8 cellular contexts compared by ENCODE assay signal in the genomic region with DNA sequence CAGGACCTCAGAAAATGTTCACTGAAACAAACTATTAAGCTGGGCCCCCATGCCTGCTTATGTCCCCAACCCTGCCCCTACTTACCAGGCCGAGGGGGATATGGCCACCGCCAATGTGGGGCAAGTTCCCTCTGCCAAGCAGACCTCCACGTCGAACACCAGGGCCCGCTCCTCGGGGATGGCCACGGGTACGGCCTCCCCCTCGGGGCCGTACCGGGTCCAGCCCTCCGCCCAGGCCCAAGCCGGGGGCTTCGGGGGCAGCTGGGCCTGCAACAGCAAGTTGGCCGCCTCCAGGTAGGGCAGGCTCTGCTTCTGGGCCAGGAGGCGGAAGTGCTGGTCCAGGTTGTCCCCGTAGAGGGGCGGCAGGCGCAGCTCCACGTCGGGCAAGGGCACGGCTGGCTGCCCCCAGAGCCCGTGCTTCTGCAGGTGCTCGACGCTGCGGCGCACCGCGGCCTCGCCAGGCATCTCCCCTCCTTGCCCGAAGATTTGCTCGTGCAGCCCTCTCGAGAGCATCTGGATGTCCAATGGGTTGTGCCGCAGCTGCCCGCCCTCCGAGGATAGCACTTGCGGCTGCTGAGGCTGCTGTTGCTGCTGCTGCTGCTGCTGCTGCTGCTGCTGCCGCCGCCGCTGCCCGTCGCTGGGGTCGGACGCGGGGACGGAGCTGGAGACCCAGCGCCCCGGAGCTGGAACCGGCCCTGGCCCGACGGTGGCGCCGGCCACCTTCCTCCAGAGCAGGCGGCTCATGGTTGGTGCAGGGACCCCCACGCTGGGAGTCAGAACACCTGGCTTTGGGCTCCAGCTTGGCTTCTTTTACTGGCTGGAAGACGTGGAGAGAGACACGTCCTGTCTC. TPM values are rescaled to one million over a fixed set of nuclear protein-coding genes. Genes with fewer than 3 reads are reported as not detected.
DNase-seq lines count a peak whose midpoint lies in the region; ATAC-seq and TF ChIP-seq lines count a peak whose summit lies in the region.

No MANE protein-coding gene starts in this region.

- H3K9me2 ChIP-seq in OCI-LY7 (ENCODE audit: insufficient read depth, low read length), result no peaks in the 10 kb centered on the region

- H3K79me2 ChIP-seq in OCI-LY7 (ENCODE audit: insufficient read depth, low read depth, low read length), result peaks cover 49% of the 10 kb centered on the region

- intact Hi-C loops in Calu3 (cut with micrococcal nuclease; ENCODE audit: unreplicated experiment), result no loop called here
- intact Hi-C loops in OCI-LY7 (cut with micrococcal nuclease; ENCODE audit: unreplicated experiment), result no loop called here
- intact Hi-C loops in ovary (cut with DNase I), result loop anchor here in 1 of 4 donors (10.0 kb wide), 1 partner anchor 128 kb away; no protein-coding TSS in a partner anchor

- H4K20me1 ChIP-seq in OCI-LY7 (ENCODE audit: insufficient read depth, low read length), result peaks cover 21% of the 10 kb centered on the region

- 84 to 85% (median 84%) methylated on average over 52 to 57 of the region's 57 CpGs for WGBS in ovary, 3 donors

- no peak for TF ChIP-seq EP300 in ovary (IDR thresholded peaks at IDR 0.05)

- TF ChIP-seq CTCF in Calu3 (IDR thresholded peaks at IDR 0.05; ENCODE audit: unreplicated experiment) (no peak), OCI-LY7 (conservative IDR thresholded peaks at IDR 0.05; ENCODE audit: low read length) (no peak), epithelial cell of esophagus (IDR thresholded peaks at IDR 0.05; ENCODE audit: insufficient read depth, low read depth, low read length, missing control alignments) (no peak), ovary (IDR thresholded peaks at IDR 0.05) (no peak)

- H2AFZ ChIP-seq in OCI-LY7 (ENCODE audit: low read length), result no peak overlapping the region

- CTCF ChIA-PET in Calu3 (lab: Charles Lee), result no interaction called here
- CTCF ChIA-PET in OCI-LY7 (lab: Charles Lee; ENCODE audit: unreplicated experiment), result no interaction called here

- DNase-seq in Calu3, result no peak
- peak; percentile 25 for DNase-seq in OCI-LY7 (ENCODE audit: low spot score)
- DNase-seq in epithelial cell of esophagus (ENCODE audit: low read depth), result no peak
- DNase-seq in ovary, result peak in 4 of 5 donors; percentile 14 to 49 (median 42)
- no peak for DNase-seq in NCI-H187 (lab: John Stamatoyannopoulos, UW)
- DNase-seq in ecto neural progenitor cell (ENCODE audit: low spot score), result no peak

- peak overlapping the region; percentile 85 for H3K4me2 ChIP-seq in OCI-LY7 (ENCODE audit: low read length)

- POLR2A ChIA-PET in OCI-LY7 (lab: Charles Lee), result interaction anchor here (1.7 kb wide), 1 partner anchor 27 kb away, joined by 4 read pairs; no protein-coding TSS in a partner anchor

- H3K4me1 Mint-ChIP-seq in Calu3 (ENCODE audit: low read depth, unreplicated experiment), result peaks cover 37% of the 10 kb centered on the region

- H3K9me3 ChIP-seq in OCI-LY7 (ENCODE audit: low read length) (no peaks in the 10 kb centered on the region), ovary (no peaks in the 10 kb centered on the region)

- peaks cover 12% of the 10 kb centered on the region for H3K27me3 Mint-ChIP-seq in Calu3 (ENCODE audit: unreplicated experiment)

- peak overlapping the region; percentile 76 for H3K4me3 Mint-ChIP-seq in Calu3 (ENCODE audit: low read depth, unreplicated experiment)

- H3K27ac Mint-ChIP-seq in Calu3 (ENCODE audit: unreplicated experiment), result no peak overlapping the region

- H3K36me3 ChIP-seq in OCI-LY7 (ENCODE audit: insufficient read depth, low read length) (peaks cover 52% of the 10 kb centered on the region), ovary (no peaks in the 10 kb centered on the region)

- peak overlapping the region; percentile 60 for H3K27ac ChIP-seq in OCI-LY7 (ENCODE audit: low read depth, low read length, poor library complexity, severe bottlenecking)
- H3K27ac ChIP-seq in ovary, result no peak overlapping the region

- H3K4me1 ChIP-seq in OCI-LY7 (ENCODE audit: insufficient read depth, low read length, poor library complexity, severe bottlenecking) (peaks cover 39% of the 10 kb centered on the region), ovary (ENCODE audit: insufficient read depth) (peaks cover 5% of the 10 kb centered on the region)

- peak overlapping the region; percentile 94 for H3K4me3 ChIP-seq in OCI-LY7 (ENCODE audit: low read depth, low read length, poor library complexity, severe bottlenecking)
- peak overlapping the region; percentile 92 for H3K4me3 ChIP-seq in epithelial cell of esophagus (ENCODE audit: low read length)
- peak overlapping the region; percentile 66 for H3K4me3 ChIP-seq in ovary

- peaks cover 66% of the 10 kb centered on the region for H3K36me3 Mint-ChIP-seq in Calu3 (ENCODE audit: insufficient read depth, unreplicated experiment)

- no peak for TF ChIP-seq POLR2A in ovary (IDR thresholded peaks at IDR 0.05)

- BruUV-seq in Calu3 (replicated peaks; lab: Mats Ljungman, UMichigan) (no TSS peak), OCI-LY7 (replicated peaks; lab: Mats Ljungman, UMichigan) (TSS peak; percentile 37)

- H3K9me3 Mint-ChIP-seq in Calu3 (ENCODE audit: low read depth, unreplicated experiment), result no peaks in the 10 kb centered on the region

- no peaks in the 10 kb centered on the region for H3K27me3 ChIP-seq in ovary

- no peak for ATAC-seq in GM21423 (IDR thresholded peaks at IDR 0.05; ENCODE audit: unreplicated experiment)
- no peak for ATAC-seq in GM19035 (IDR thresholded peaks at IDR 0.05; ENCODE audit: unreplicated experiment)

RNA-seq across cellular contexts. Expression of gene POLG, which starts 1.4 kb away (rescaled TPM):
- total RNA-seq in Calu3 (2022), result 83.6 and 92.3 TPM in 2 replicates
- total RNA-seq in OCI-LY7 (2014; rRNA removed; shearing (Covaris generic)), result 78.3 and 80.2 TPM in 2 replicates
- 91.6 and 93.7 TPM in 2 replicates for total RNA-seq in OCI-LY7 (2022)
- total RNA-seq in ovary, result 10 to 100 TPM; 33.0 to 52.0 (median 43.0) TPM
- 10 to 100 TPM; 19.8 to 25.0 TPM for polyA plus RNA-seq in ovary

Comparison
In these comparisons a context has a peak if more than half of its experiments do, and no peak if none do; other contexts are left out.
1. DNase-seq: peak in OCI-LY7 (single experiment) and ovary (4 of 5); none in Calu3 (single experiment), epithelial cell of esophagus (single experiment), NCI-H187 (0 of 2) and ecto neural progenitor cell (single experiment).
2. Peak in every context shown above with its lines, with median percentiles within 50 percentile points of each other: H3K4me3 ChIP-seq.